ENCODE assay signal across 8 cellular contexts in genomic region chr10:119654540-119654939, GRCh38. TPM values are rescaled to one million over a fixed set of nuclear protein-coding genes. Genes with fewer than 3 reads are reported as not detected.
DNase-seq lines count a peak whose midpoint lies in the region; ATAC-seq and TF ChIP-seq lines count a peak whose summit lies in the region.

No MANE protein-coding gene starts in this region.

- peak overlapping the region; percentile 93 to 98 (median 96) for H3K27ac ChIP-seq in transverse colon

- no peaks in the 10 kb centered on the region for H3K9me3 ChIP-seq in transverse colon

- H3K4me1 ChIP-seq in transverse colon = peaks cover 30 to 64% (median 54%) of the 10 kb centered on the region in 4 donors

- no peak for DNase-seq in activated T-cell treated with anti-CD3 and anti-CD28 coated beads, Interleukin-2, amount 50 U/mL, for 4 hours
- no peak for DNase-seq in activated T-cell treated with anti-CD3 and anti-CD28 coated beads, Interleukin-2, amount 50 U/mL, for 1 hour
- no peak for DNase-seq in activated naive CD4-positive, alpha-beta T cell treated with anti-CD3 and anti-CD28 coated beads, Interleukin-2, amount 50 U/mL, for 72 hours (ENCODE audit: low spot score in 2 of 2)
- DNase-seq in left lobe of liver (ENCODE audit: low spot score) (peak; percentile 60), transverse colon (peak; percentile 62), NCI-H2081 (lab: John Stamatoyannopoulos, UW) (no peak)
- no peak for DNase-seq in stimulated activated CD4-positive, alpha-beta T cell treated with anti-CD3 and anti-CD28 coated beads, Interleukin-15, amount 100 ng/mL, for 24 hours

- H3K36me3 Mint-ChIP-seq in activated T-cell treated with anti-CD3 and anti-CD28 coated beads, Interleukin-2, amount 50 U/mL, for 4 hours (ENCODE audit: insufficient read depth) = peaks cover 4% of the 10 kb centered on the region
- peaks cover 19 to 58% of the 10 kb centered on the region in 2 donors for H3K36me3 Mint-ChIP-seq in activated naive CD4-positive, alpha-beta T cell treated with anti-CD3 and anti-CD28 coated beads, Interleukin-2, amount 50 U/mL, for 72 hours

- no peaks in the 10 kb centered on the region for H3K27me3 Mint-ChIP-seq in activated T-cell treated with anti-CD3 and anti-CD28 coated beads, Interleukin-2, amount 50 U/mL, for 4 hours (ENCODE audit: low read depth)

- ATAC-seq in activated T-cell treated with anti-CD3 and anti-CD28 coated beads, Interleukin-2, amount 50 U/mL, for 4 hours = no peak
- ATAC-seq in activated naive CD4-positive, alpha-beta T cell treated with anti-CD3 and anti-CD28 coated beads, Interleukin-2, amount 50 U/mL, for 72 hours = no peak
- peak; percentile 15 for ATAC-seq in left lobe of liver
- no peak for ATAC-seq in HG03354 (IDR thresholded peaks at IDR 0.05; ENCODE audit: poor library complexity, severe bottlenecking, unreplicated experiment)

- intact Hi-C loops in transverse colon (cut with DNase I; ENCODE audit: low total_unique reads) = no loop called here

- no peak for TF ChIP-seq EP300 in transverse colon (IDR thresholded peaks at IDR 0.05; ENCODE audit: low read depth)

- in situ Hi-C loops in transverse colon (cut with MboI; ENCODE audit: low pct_ligation_motif_present in 1 of 4, low pct_unique_long_range_greater_than_20kb in 1 of 4, low sequenced_read_pairs in 3 of 4) = no loop called here

- peak overlapping the region; percentile 93 to 97 for H3K27ac Mint-ChIP-seq in activated naive CD4-positive, alpha-beta T cell treated with anti-CD3 and anti-CD28 coated beads, Interleukin-2, amount 50 U/mL, for 72 hours

- WGBS in transverse colon (ENCODE audit: low coverage in 1 of 2), 2 donors = 47% methylated on average over 6 of the region's 6 CpGs; no CpG with 5 or more reads in 1 of the 2 donors

- TF ChIP-seq CTCF in transverse colon (IDR thresholded peaks at IDR 0.05) = no peak

- H3K4me1 Mint-ChIP-seq in activated T-cell treated with anti-CD3 and anti-CD28 coated beads, Interleukin-2, amount 50 U/mL, for 4 hours (ENCODE audit: low read depth) = peaks cover 70% of the 10 kb centered on the region

- no peaks in the 10 kb centered on the region for H3K9me3 Mint-ChIP-seq in activated T-cell treated with anti-CD3 and anti-CD28 coated beads, Interleukin-2, amount 50 U/mL, for 4 hours
- H3K9me3 Mint-ChIP-seq in activated naive CD4-positive, alpha-beta T cell treated with anti-CD3 and anti-CD28 coated beads, Interleukin-2, amount 50 U/mL, for 72 hours = peaks cover 2 to 5% of the 10 kb centered on the region in 2 donors

- no peak for TF ChIP-seq POLR2A in transverse colon (IDR thresholded peaks at IDR 0.05)

- H3K4me3 Mint-ChIP-seq in activated T-cell treated with anti-CD3 and anti-CD28 coated beads, Interleukin-2, amount 50 U/mL, for 4 hours = peak overlapping the region; percentile 86

- H3K4me3 ChIP-seq in transverse colon = peak overlapping the region in 2 of 4 donors; percentile 2 to 81

- H3K36me3 ChIP-seq in transverse colon = no peaks in the 10 kb centered on the region

- H3K27me3 ChIP-seq in transverse colon = no peaks in the 10 kb centered on the region

RNA-seq across cellular contexts. Expression of gene BAG3, which starts 3.4 kb away (rescaled TPM):
- 10 to 100 TPM; 14.7 to 21.6 (median 15.8) TPM for total RNA-seq in activated T-cell treated with anti-CD3 and anti-CD28 coated beads, Interleukin-2, amount 50 U/mL, for 4 hours
- total RNA-seq in activated naive CD4-positive, alpha-beta T cell treated with anti-CD3 and anti-CD28 coated beads, Interleukin-2, amount 50 U/mL, for 72 hours = 10 to 100 TPM; 25.5 to 31.9 TPM
- total RNA-seq in left lobe of liver (11.3 TPM), transverse colon (10 to 100 TPM; 22.5 to 85.7 (median 32.4) TPM)

RNA-seq across cellular contexts. Expression of gene TIAL1, which starts 57.8 kb away (rescaled TPM):
- 100 to 1,000 TPM; 177 TPM for total RNA-seq in activated T-cell treated with anti-CD3 and anti-CD28 coated beads, Interleukin-2, amount 50 U/mL, for 4 hours
- 100 to 1,000 TPM; 208 to 219 TPM for total RNA-seq in activated naive CD4-positive, alpha-beta T cell treated with anti-CD3 and anti-CD28 coated beads, Interleukin-2, amount 50 U/mL, for 72 hours
- total RNA-seq in left lobe of liver (39.3 TPM), transverse colon (100 to 1,000 TPM in 1 of 4 donors, 10 to 100 TPM in 3; 35.2 to 117 (median 66.7) TPM)

Comparison
In these comparisons a context has a peak if more than half of its experiments do, and no peak if none do; other contexts are left out.
1. DNase-seq: peak in left lobe of liver (single experiment) and transverse colon (single experiment); none in activated T-cell treated with anti-CD3 and anti-CD28 coated beads, Interleukin-2, amount 50 U/mL, for 4 hours (single experiment), activated T-cell treated with anti-CD3 and anti-CD28 coated beads, Interleukin-2, amount 50 U/mL, for 1 hour (single experiment), activated naive CD4-positive, alpha-beta T cell treated with anti-CD3 and anti-CD28 coated beads, Interleukin-2, amount 50 U/mL, for 72 hours (0 of 2), stimulated activated CD4-positive, alpha-beta T cell treated with anti-CD3 and anti-CD28 coated beads, Interleukin-15, amount 100 ng/mL, for 24 hours (single experiment) and NCI-H2081 (0 of 2).